10 cellular contexts compared by ENCODE assay signal in the genomic region with DNA sequence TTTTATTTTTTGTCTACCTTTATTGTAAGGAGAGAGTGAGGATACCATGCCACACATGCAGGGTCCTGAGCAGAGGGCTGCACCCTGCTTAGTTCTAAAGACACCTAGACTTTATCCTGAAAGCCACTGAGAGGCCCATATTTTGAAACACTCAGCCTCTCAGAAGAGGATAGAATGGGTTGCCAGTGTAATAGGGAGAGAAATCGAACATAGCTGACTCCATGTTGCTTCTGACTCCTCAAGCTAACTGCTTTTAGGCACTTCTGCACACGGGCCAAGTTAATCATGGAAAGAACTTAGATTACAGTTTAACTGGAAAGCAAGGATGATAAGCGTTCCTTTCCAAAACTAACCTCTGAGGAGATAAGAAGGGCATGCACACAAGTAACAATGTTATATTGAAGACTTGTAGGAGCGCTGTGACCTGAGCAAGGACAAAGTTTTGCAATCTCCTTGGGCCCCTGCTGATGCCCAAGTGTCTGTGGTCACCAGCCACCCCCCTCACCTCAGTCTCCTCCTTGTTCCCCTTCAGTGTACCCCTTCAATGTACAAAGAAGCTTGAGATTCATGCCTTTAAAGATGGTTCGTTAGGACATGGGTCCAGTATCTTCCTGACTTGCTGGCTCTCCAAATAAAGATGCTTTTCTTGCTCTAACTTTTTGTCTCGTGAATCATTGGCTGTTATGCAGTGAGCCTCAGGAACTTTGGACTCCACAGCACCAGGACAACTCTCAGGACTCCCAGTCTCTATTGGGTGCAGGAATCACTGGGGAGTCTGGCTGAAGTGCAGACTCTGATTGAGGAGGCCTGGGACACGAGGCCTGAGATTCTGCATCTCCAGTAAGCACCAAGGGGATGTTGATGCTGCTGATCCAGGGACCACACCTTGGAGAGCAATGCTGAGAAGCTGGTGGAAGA.
"Had no signal": no experiment of that assay in that cellular context is flagged by ENCODE, and none has a peak within 500 bp of the region (broad histone marks: within the 10 kb centered on the region; RNA-seq: fewer than 3 reads in every experiment).

No MANE protein-coding gene starts in this region.

- H3K4me3 Mint-ChIP-seq: natural killer cell treated with Interleukin-12 subunit alpha and Interleukin-12 subunit beta and Interleukin-15 and Interleukin-18, amount 100 ng/mL, for 72 hours had no signal

- H3K36me3 Mint-ChIP-seq: natural killer cell treated with Interleukin-12 subunit alpha and Interleukin-12 subunit beta and Interleukin-15 and Interleukin-18, amount 100 ng/mL, for 72 hours had no signal

- DNase-seq: activated CD4-positive, alpha-beta T cell treated with anti-CD3 and anti-CD28 coated beads for 1 hour; activated CD4-positive, alpha-beta T cell treated with anti-CD3 and anti-CD28 coated beads, Interleukin-2, amount 50 U/mL, for 48 hours; activated T-cell treated with anti-CD3 and anti-CD28 coated beads, Interleukin-2, amount 50 U/mL, for 48 hours; central memory CD4-positive, alpha-beta T cell; effector memory CD4-positive, alpha-beta T cell; stimulated activated CD4-positive, alpha-beta T cell treated with anti-CD3 and anti-CD28 coated beads, Interleukin-4, amount 100 ng/mL, for 1 hour; stimulated activated CD8-positive, alpha-beta memory T cell treated with anti-CD3 and anti-CD28 coated beads, Interleukin-4, amount 100 ng/mL, for 48 hours; stomach; T-helper 9 cell had no signal

- H3K4me3 ChIP-seq: stomach had no signal

- H3K27ac Mint-ChIP-seq: natural killer cell treated with Interleukin-12 subunit alpha and Interleukin-12 subunit beta and Interleukin-15 and Interleukin-18, amount 100 ng/mL, for 72 hours had no signal

- H3K36me3 ChIP-seq: stomach had no signal

- H3K9me3 Mint-ChIP-seq: natural killer cell treated with Interleukin-12 subunit alpha and Interleukin-12 subunit beta and Interleukin-15 and Interleukin-18, amount 100 ng/mL, for 72 hours had no signal

- H3K27me3 Mint-ChIP-seq: natural killer cell treated with Interleukin-12 subunit alpha and Interleukin-12 subunit beta and Interleukin-15 and Interleukin-18, amount 100 ng/mL, for 72 hours had no signal

- ATAC-seq: natural killer cell treated with Interleukin-12 subunit alpha and Interleukin-12 subunit beta and Interleukin-15 and Interleukin-18, amount 100 ng/mL, for 72 hours had no signal

- H3K27me3 ChIP-seq: stomach had no signal

- H3K9me3 ChIP-seq: stomach had no signal
